Comparison of ENCODE assay signal across 8 cellular contexts in genomic region chr17:44084131-44084538, GRCh38. TPM values are rescaled to one million over a fixed set of nuclear protein-coding genes. Genes with fewer than 3 reads are reported as not detected.
DNase-seq lines count a peak whose midpoint lies in the region; ATAC-seq and TF ChIP-seq lines count a peak whose summit lies in the region.

No MANE protein-coding gene starts in this region.

- H3K9me2 ChIP-seq in PC-3 (replicated peaks; ENCODE audit: low read length): no peaks in the 10 kb centered on the region

- H3K4me2 ChIP-seq in PC-3 (ENCODE audit: low read length): no peak overlapping the region

- peaks cover 23% of the 10 kb centered on the region for H3K36me3 Mint-ChIP-seq in endothelial cell (ENCODE audit: low read depth, unreplicated experiment)

- no peak overlapping the region for H3K27ac ChIP-seq in PC-3 (ENCODE audit: low read length)
- H3K27ac ChIP-seq in spleen: no peak overlapping the region

- H3K9me3 Mint-ChIP-seq in endothelial cell (ENCODE audit: unreplicated experiment): no peaks in the 10 kb centered on the region

- CTCF ChIA-PET in PC-3 (lab: Charles Lee): interaction anchor here (0.6 to 1.9 kb wide), 8 partner anchors 11 to 84 kb away, joined by 3 to 42 read pairs (median 11); partner anchors contain the start of gene HDAC5

- no peak for ATAC-seq in PC-3
- ATAC-seq in HG02610 (IDR thresholded peaks at IDR 0.05; ENCODE audit: unreplicated experiment): no peak

- no peaks in the 10 kb centered on the region for H3K9me3 ChIP-seq in PC-3 (ENCODE audit: low read length)
- H3K9me3 ChIP-seq in spleen: no peaks in the 10 kb centered on the region

- peaks cover 3% of the 10 kb centered on the region for H3F3A ChIP-seq in PC-3 (ENCODE audit: low read length, unreplicated experiment)

- H3K4me1 Mint-ChIP-seq in endothelial cell (ENCODE audit: unreplicated experiment): peaks cover 17% of the 10 kb centered on the region

- no peaks in the 10 kb centered on the region for H3K79me2 ChIP-seq in PC-3 (ENCODE audit: low read length)

- no peaks in the 10 kb centered on the region for H4K20me1 ChIP-seq in PC-3 (ENCODE audit: low read length)

- POLR2A ChIA-PET in PC-3 (lab: Charles Lee; ENCODE audit: unreplicated experiment): interaction anchor here (1.0 kb wide), 1 partner anchor 9 kb away, joined by 4 read pairs; no protein-coding TSS in a partner anchor

- H3K27me3 ChIP-seq in PC-3 (ENCODE audit: low read length) (no peaks in the 10 kb centered on the region), spleen (replicated peaks in 1 of 7) (no peaks in the 10 kb centered on the region)

- TF ChIP-seq POLR2A in spleen (IDR thresholded peaks at IDR 0.05): no peak

- no peak overlapping the region for H3K4me3 Mint-ChIP-seq in endothelial cell (ENCODE audit: unreplicated experiment)

- no peak overlapping the region for H2AFZ ChIP-seq in PC-3 (ENCODE audit: low read length)

- DNase-seq in NCI-H82 (lab: John Stamatoyannopoulos, UW): peak; percentile 40
- no peak for DNase-seq in NCI-H82 treated with DMSO at 0.1 percent for 48 hours (lab: John Stamatoyannopoulos, UW; ENCODE audit: unreplicated experiment)
- peak; percentile 41 for DNase-seq in PC-3
- DNase-seq in endothelial cell (ENCODE audit: low spot score): peak; percentile 48
- peak; percentile 34 to 42 for DNase-seq in stimulated activated CD4-positive, alpha-beta T cell treated with anti-CD3 and anti-CD28 coated beads, Interleukin-4, amount 100 ng/mL, for 48 hours (ENCODE audit: low read depth in 2 of 2)
- DNase-seq in spleen: no peak
- DNase-seq in glomerular visceral epithelial cell (ENCODE audit: extremely low spot score): no peak

- H3K4me3 ChIP-seq in PC-3 (ENCODE audit: low read length): no peak overlapping the region
- H3K4me3 ChIP-seq in spleen: no peak overlapping the region

- 68 to 84% (median 75%) methylated on average over 10 of the region's 10 CpGs for WGBS in spleen, 5 donors

- TF ChIP-seq CTCF in PC-3 (conservative IDR thresholded peaks at IDR 0.05; ENCODE audit: low read depth, low read length) (peak; percentile 65), endothelial cell (IDR thresholded peaks at IDR 0.05; ENCODE audit: unreplicated experiment) (peak; percentile 45), spleen (IDR thresholded peaks at IDR 0.05 in 8 of 11, conservative IDR thresholded peaks at IDR 0.05 in 3 of 11) (peak in 3 of 11 experiments; percentile 23 to 34 (median 34))

- intact Hi-C loops in PC-3 (cut with micrococcal nuclease) (no loop called here), spleen (cut with DNase I; ENCODE audit: low total_unique reads) (no loop called here)

- BruUV-seq in PC-3 (replicated peaks; lab: Mats Ljungman, UMichigan): no TSS peak

- no peak overlapping the region for H3K27ac Mint-ChIP-seq in endothelial cell (ENCODE audit: unreplicated experiment)

- H3K4me1 ChIP-seq in PC-3 (ENCODE audit: insufficient read depth, low read length): peaks cover 18% of the 10 kb centered on the region
- peaks cover 0 to 9% (median 0%) of the 10 kb centered on the region in 6 donors for H3K4me1 ChIP-seq in spleen

- H3K9ac ChIP-seq in PC-3 (ENCODE audit: low read length): no peak overlapping the region

- peaks cover 24% of the 10 kb centered on the region for H3K27me3 Mint-ChIP-seq in endothelial cell (ENCODE audit: unreplicated experiment)

- H3K36me3 ChIP-seq in PC-3 (ENCODE audit: low read depth, low read length): peaks cover 4% of the 10 kb centered on the region; the same call in 1 of the 2 replicates
- H3K36me3 ChIP-seq in spleen: peaks cover 0 to 100% (median 78%) of the 10 kb centered on the region in 6 donors

RNA-seq across cellular contexts. Expression of gene G6PC3, which starts 13.6 kb away (rescaled TPM):
- total RNA-seq in PC-3 (2014; rRNA removed) (60.1 and 69.5 TPM in 2 replicates), endothelial cell (ENCODE audit: unreplicated experiment) (113 TPM), spleen (10 to 100 TPM; 24.9 to 49.2 (median 39.2) TPM)
- 10 to 100 TPM; 28.9 to 36.8 (median 35.9) TPM for polyA plus RNA-seq in spleen

RNA-seq across cellular contexts. Expression of gene LSM12, which starts 17.7 kb away (rescaled TPM):
- total RNA-seq in PC-3 (2014; rRNA removed) (118 and 123 TPM in 2 replicates), endothelial cell (ENCODE audit: unreplicated experiment) (63.0 TPM), spleen (10 to 100 TPM; 21.6 to 43.1 (median 39.4) TPM)
- polyA plus RNA-seq in spleen: 10 to 100 TPM; 18.9 to 30.4 (median 22.4) TPM

RNA-seq across cellular contexts. Expression of gene HDAC5, which starts 39.3 kb away (rescaled TPM):
- 39.1 and 47.1 TPM in 2 replicates for total RNA-seq in PC-3 (2014; rRNA removed)
- 51.4 TPM for total RNA-seq in endothelial cell (ENCODE audit: unreplicated experiment)
- 10 to 100 TPM; 42.3 to 72.9 (median 59.4) TPM for total RNA-seq in spleen
- 10 to 100 TPM; 18.5 to 39.9 (median 22.4) TPM for polyA plus RNA-seq in spleen

RNA-seq across cellular contexts. Expression of gene HROB, which starts 57.6 kb away (rescaled TPM):
- 13.5 and 14.3 TPM in 2 replicates for total RNA-seq in PC-3 (2014; rRNA removed)
- 6.1 TPM for total RNA-seq in endothelial cell (ENCODE audit: unreplicated experiment)
- total RNA-seq in spleen: 1 to 10 TPM; 1.3 to 4.1 (median 1.8) TPM
- polyA plus RNA-seq in spleen: 1 to 10 TPM in 2 of 3 donors, under 1 TPM in 1; 0.83 to 1.0 (median 1.0) TPM

Comparison
In these comparisons a context has a peak if more than half of its experiments do, and no peak if none do; other contexts are left out.
1. DNase-seq: peak in NCI-H82 (single experiment), PC-3 (single experiment), endothelial cell (single experiment) and stimulated activated CD4-positive, alpha-beta T cell treated with anti-CD3 and anti-CD28 coated beads, Interleukin-4, amount 100 ng/mL, for 48 hours (2 of 2); none in NCI-H82 treated with DMSO at 0.1 percent for 48 hours (single experiment), spleen (single experiment) and glomerular visceral epithelial cell (single experiment).